Comparison of ENCODE assay signal across 1 cellular context in the genomic region with DNA sequence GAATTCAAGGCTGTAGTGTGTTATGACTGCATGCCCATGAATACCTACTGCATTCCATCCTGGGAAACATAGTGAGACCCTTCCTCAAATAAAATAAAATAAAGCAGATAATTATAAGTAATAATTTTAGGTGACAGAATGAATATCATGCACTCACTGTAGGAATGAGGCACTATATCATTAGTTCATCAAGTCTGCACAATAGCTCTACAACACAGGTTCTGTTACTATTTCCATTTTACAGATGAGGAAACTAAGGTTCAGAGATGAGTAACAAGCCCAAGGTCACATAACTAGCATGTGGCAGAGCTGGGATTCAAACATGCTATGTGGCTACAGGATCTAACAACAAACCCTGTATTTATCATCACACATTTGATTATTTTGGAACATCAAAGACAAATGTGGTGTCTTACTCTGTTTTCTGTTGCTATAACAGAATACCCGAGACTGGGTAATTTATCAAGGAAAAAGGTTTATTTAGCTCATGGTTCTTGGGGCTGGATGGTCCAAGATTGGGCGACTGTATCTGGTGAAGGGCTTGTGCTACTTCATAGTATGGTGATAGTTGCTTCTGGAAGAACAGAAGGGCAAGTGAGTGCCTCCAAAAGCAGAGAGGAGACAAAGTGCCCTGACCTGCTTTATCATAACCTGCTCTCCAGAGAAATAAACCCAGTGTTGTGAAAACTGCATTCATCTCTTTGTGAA.
TF ChIP-seq lines count a peak whose summit lies in the region.

No MANE protein-coding gene starts in this region.

TF ChIP-seq in HepG2, 621 proteins besides CTCF, POLR2A, EP300 and RAD21:
- no peak for TF ChIP-seq GZF1 (CRISPR knock-in tag; IDR thresholded peaks at IDR 0.05)
- TF ChIP-seq ZNF629 (CRISPR knock-in tag; conservative IDR thresholded peaks at IDR 0.05): peak; percentile 52; the same call in 1 of the 2 replicates
- no peak for TF ChIP-seq PREB (CRISPR knock-in tag; IDR thresholded peaks at IDR 0.05)
